In genomic region chr1:56852478-56852877, GRCh38 we compare ENCODE assay signal across 32 cellular contexts. TPM values are rescaled to one million over a fixed set of nuclear protein-coding genes. Genes with fewer than 3 reads are reported as not detected.
"Had no signal": no experiment of that assay in that cellular context is flagged by ENCODE, and none has a peak within 500 bp of the region (broad histone marks: within the 10 kb centered on the region; RNA-seq: fewer than 3 reads in every experiment).

No MANE protein-coding gene starts in this region.

- DNase-seq: colonic mucosa; cortex of kidney; effector CD8-positive, alpha-beta T cell; effector memory CD8-positive, alpha-beta T cell; endodermal cell; erythroblast; esophagus squamous epithelium; foreskin fibroblast; foreskin melanocyte; gastrocnemius medialis; glutamatergic neuron; head of caudate nucleus; heart right ventricle; hippocampal formation; left cardiac atrium; left lung; left ventricle myocardium superior; lower lobe of right lung; mesenchymal stem cell; midbrain had no signal

- H3K36me3 ChIP-seq: colonic mucosa, esophagus squamous epithelium, gastrocnemius medialis, heart right ventricle, left lung, lower lobe of right lung had no signal

- H3K27ac ChIP-seq: colonic mucosa, epithelial cell of prostate, esophagus squamous epithelium, gastrocnemius medialis, heart right ventricle, left lung, lower lobe of right lung had no signal

- ATAC-seq: effector memory CD8-positive, alpha-beta T cell; esophagus mucosa; gastrocnemius medialis; heart right ventricle; left cardiac atrium; left lung; left ventricle myocardium superior; lower lobe of right lung had no signal

- H3K4me1 Mint-ChIP-seq: endodermal cell had no signal

- H3K27me3 ChIP-seq: colonic mucosa, gastrocnemius medialis, left lung had no signal

- H3K9me3 ChIP-seq: colonic mucosa, esophagus squamous epithelium, gastrocnemius medialis, heart right ventricle, left lung, lower lobe of right lung had no signal

- H3K27ac Mint-ChIP-seq: dendritic cell treated with granulocyte-macrophage colony-stimulating factor and Interleukin-4, amounts not matched to agents 40 ng/mL and 50 ng/mL, for 4 days; effector memory CD8-positive, alpha-beta T cell; endodermal cell had no signal

- H3K27me3 Mint-ChIP-seq: dendritic cell treated with granulocyte-macrophage colony-stimulating factor and Interleukin-4, amounts not matched to agents 40 ng/mL and 50 ng/mL, for 4 days had no signal

- H3K9me3 Mint-ChIP-seq: dendritic cell treated with granulocyte-macrophage colony-stimulating factor and Interleukin-4, amounts not matched to agents 40 ng/mL and 50 ng/mL, for 4 days; effector memory CD8-positive, alpha-beta T cell; endodermal cell had no signal

- H3K4me3 ChIP-seq: colonic mucosa, esophagus squamous epithelium, gastrocnemius medialis, heart right ventricle, left lung, lower lobe of right lung had no signal

- H3K4me3 Mint-ChIP-seq: dendritic cell treated with granulocyte-macrophage colony-stimulating factor and Interleukin-4, amounts not matched to agents 40 ng/mL and 50 ng/mL, for 4 days; effector memory CD8-positive, alpha-beta T cell; endodermal cell had no signal

- H3K4me1 ChIP-seq: colonic mucosa, esophagus squamous epithelium, gastrocnemius medialis, heart right ventricle, left lung, lower lobe of right lung had no signal

RNA-seq across cellular contexts. Expression of gene C8A, which starts 2.1 kb away (rescaled TPM):
- total RNA-seq: chondrocyte, colonic mucosa, dermis microvascular lymphatic vessel endothelial cell, endodermal cell, esophagus mucosa, esophagus squamous epithelium, glomerular endothelial cell, kidney epithelial cell, left cardiac atrium, left lung, left ventricle myocardium superior, lower leg skin, lower lobe of right lung, lung microvascular endothelial cell, mononuclear cell had no signal
- polyA plus RNA-seq: heart right ventricle, keratinocyte had no signal

RNA-seq across cellular contexts. Expression of gene FYB2, which starts 33.3 kb away (rescaled TPM):
- total RNA-seq: dermis microvascular lymphatic vessel endothelial cell, glomerular endothelial cell, kidney epithelial cell, lung microvascular endothelial cell, mononuclear cell, mucosa of gallbladder had no signal
- polyA plus RNA-seq: keratinocyte had no signal
